1 cellular context compared by ENCODE assay signal in genomic region chr16:30139895-30140481, GRCh38.
TF ChIP-seq lines count a peak whose summit lies in the region.

No MANE protein-coding gene starts in this region.

TF ChIP-seq in HepG2, 621 proteins besides CTCF, POLR2A, EP300 and RAD21 (continued from another document and continues in another):
- peak; percentile 97 for TF ChIP-seq TFAP4 (IDR thresholded peaks at IDR 0.05; ENCODE audit: borderline replicate concordance, low read depth)
- no peak for TF ChIP-seq ZNF30 (CRISPR knock-in tag; IDR thresholded peaks at IDR 0.05)
- TF ChIP-seq ZFP1 (CRISPR knock-in tag; IDR thresholded peaks at IDR 0.05) = peak; percentile 94
- no peak for TF ChIP-seq ZNF703 (CRISPR knock-in tag; IDR thresholded peaks at IDR 0.05; ENCODE audit: borderline replicate concordance)
- 0 out of 2 replicates have a peak, but pooled peaks have one; percentile 12 for TF ChIP-seq ZNF335 (CRISPR knock-in tag; IDR thresholded peaks at IDR 0.05)
- TF ChIP-seq NFATC3 (CRISPR knock-in tag; IDR thresholded peaks at IDR 0.05) = no peak
- no peak for TF ChIP-seq ZFP36 (IDR thresholded peaks at IDR 0.05; ENCODE audit: borderline replicate concordance, low read depth, low read length, partially characterized antibody)
- no peak; the same call in 1 of the 2 replicates for TF ChIP-seq KDM2A (CRISPR knock-in tag; IDR thresholded peaks at IDR 0.05; ENCODE audit: borderline replicate concordance, low read depth)
- TF ChIP-seq ELF3 (CRISPR knock-in tag; IDR thresholded peaks at IDR 0.05) = peak; percentile 99
- TF ChIP-seq TFDP1 (CRISPR knock-in tag; IDR thresholded peaks at IDR 0.05; ENCODE audit: borderline replicate concordance) = peak; percentile 42; the same call in 1 of the 2 replicates
- TF ChIP-seq ZNF275 (CRISPR knock-in tag; IDR thresholded peaks at IDR 0.05; ENCODE audit: borderline replicate concordance) = no peak
- peak; percentile 76 for TF ChIP-seq PATZ1 (CRISPR knock-in tag; IDR thresholded peaks at IDR 0.05)
- no peak for TF ChIP-seq ZNF234 (CRISPR knock-in tag; conservative IDR thresholded peaks at IDR 0.05)
- TF ChIP-seq ZNF530 (CRISPR knock-in tag; IDR thresholded peaks at IDR 0.05; ENCODE audit: low read depth) = no peak
- TF ChIP-seq HMGA1 (CRISPR knock-in tag; conservative IDR thresholded peaks at IDR 0.05) = no peak
- TF ChIP-seq ZMAT3 (CRISPR knock-in tag; conservative IDR thresholded peaks at IDR 0.05) = peak; percentile 55; the same call in 1 of the 2 replicates
- no peak; the same call in 1 of the 2 replicates for TF ChIP-seq AHR (CRISPR knock-in tag; IDR thresholded peaks at IDR 0.05)
- no peak; the same call in 1 of the 2 replicates for TF ChIP-seq ZBTB42 (CRISPR knock-in tag; IDR thresholded peaks at IDR 0.05)
- TF ChIP-seq ELK4 (CRISPR knock-in tag; IDR thresholded peaks at IDR 0.05; ENCODE audit: borderline replicate concordance) = no peak
- no peak for TF ChIP-seq HNRNPH1 (optimal IDR thresholded peaks at IDR 0.05; ENCODE audit: low read depth, low read length)
- no peak for TF ChIP-seq PAF1 (CRISPR knock-in tag; IDR thresholded peaks at IDR 0.05)
- no peak for TF ChIP-seq GLI4 (CRISPR knock-in tag; IDR thresholded peaks at IDR 0.05; ENCODE audit: borderline replicate concordance)
- no peak for TF ChIP-seq KAT7 (CRISPR knock-in tag; IDR thresholded peaks at IDR 0.05; ENCODE audit: borderline replicate concordance)
- no peak; the same call in 1 of the 2 replicates for TF ChIP-seq ZNF747 (CRISPR knock-in tag; IDR thresholded peaks at IDR 0.05; ENCODE audit: borderline replicate concordance)
- TF ChIP-seq YEATS2 (CRISPR knock-in tag; IDR thresholded peaks at IDR 0.05; ENCODE audit: borderline replicate concordance) = peak; percentile 64; the same call in 1 of the 2 replicates
- peak; percentile 98 for TF ChIP-seq ARID5B (CRISPR knock-in tag; IDR thresholded peaks at IDR 0.05)
- peak; percentile 29 for TF ChIP-seq UBTF (CRISPR knock-in tag; IDR thresholded peaks at IDR 0.05)
- peak; percentile 100 for TF ChIP-seq FOXO1 (CRISPR knock-in tag; IDR thresholded peaks at IDR 0.05)
- TF ChIP-seq ZNF790 (CRISPR knock-in tag; IDR thresholded peaks at IDR 0.05; ENCODE audit: borderline replicate concordance) = no peak
- TF ChIP-seq KLF16 (CRISPR knock-in tag; IDR thresholded peaks at IDR 0.05) = peak in 1 of 2 experiments; percentile 84; a peak in 2 of 4 replicates
- peak; percentile 84; the same call in 1 of the 2 replicates for TF ChIP-seq ZBTB39 (CRISPR knock-in tag; IDR thresholded peaks at IDR 0.05)
- no peak; the same call in 1 of the 2 replicates for TF ChIP-seq ZNF558 (CRISPR knock-in tag; IDR thresholded peaks at IDR 0.05; ENCODE audit: borderline replicate concordance)
- no peak for TF ChIP-seq NCOA5 (CRISPR knock-in tag; IDR thresholded peaks at IDR 0.05)
- peak; percentile 84; the same call in 1 of the 2 replicates for TF ChIP-seq KLF11 (CRISPR knock-in tag; IDR thresholded peaks at IDR 0.05)
- TF ChIP-seq ARID4A (CRISPR knock-in tag; IDR thresholded peaks at IDR 0.05; ENCODE audit: borderline replicate concordance) = peak; percentile 78; the same call in 1 of the 2 replicates
- TF ChIP-seq SUZ12 (IDR thresholded peaks at IDR 0.05; ENCODE audit: low read depth, low read length) = no peak
- TF ChIP-seq E2F1 (CRISPR knock-in tag; IDR thresholded peaks at IDR 0.05) = no peak
- peak; percentile 74 for TF ChIP-seq RCOR2 (CRISPR knock-in tag; IDR thresholded peaks at IDR 0.05)
